In genomic region chr2:44087037-44087713, GRCh38 we compare ENCODE assay signal across 8 cellular contexts.
DNase-seq lines count a peak whose midpoint lies in the region; ATAC-seq, FAIRE-seq and TF ChIP-seq lines count a peak whose summit lies in the region.

No MANE protein-coding gene starts in this region.

- H3K27me3 ChIP-seq in pancreas (no peaks in the 10 kb centered on the region), thymus (ENCODE audit: control insufficient read depth, insufficient read depth) (no peaks in the 10 kb centered on the region)

- in situ Hi-C loops in G401 (cut with HindIII; ENCODE audit: low sequenced_read_pairs), result no loop called here

- DNase-seq in G401 (ENCODE audit: low spot score) (peak; percentile 96), HFF-Myc (ENCODE audit: extremely low read depth, low read depth) (peak; percentile 44), NCI-H1105 (lab: John Stamatoyannopoulos, UW) (peak; percentile 72), SW 1271 (lab: John Stamatoyannopoulos, UW) (peak; percentile 11 to 70), Right ventricle myocardium superior (peak; percentile 91), pancreas (peak; percentile 76 to 96 (median 90))
- peak; percentile 64 for DNase-seq in activated naive CD8-positive, alpha-beta T cell treated with anti-CD3 and anti-CD28 coated beads, Interleukin-2, amount 50 U/mL, for 16 hours (ENCODE audit: low read depth, low spot score)

- ATAC-seq in Right ventricle myocardium superior (ENCODE audit: poor library complexity) (peak; percentile 98), pancreas (peak; percentile 96 to 99 (median 98))

- no peak overlapping the region; the same call in 1 of the 2 replicates for H3K4me3 ChIP-seq in HFF-Myc (replicated peaks; ENCODE audit: low read depth, low read length)
- peak overlapping the region in 2 of 4 donors; percentile 27 to 35 for H3K4me3 ChIP-seq in pancreas
- H3K4me3 ChIP-seq in thymus (ENCODE audit: low read length), result peak overlapping the region; percentile 53

- TF ChIP-seq CTCF in HFF-Myc (IDR thresholded peaks at IDR 0.05; ENCODE audit: low read depth, low read length, missing control alignments) (peak; percentile 94), pancreas (IDR thresholded peaks at IDR 0.05) (peak; percentile 93 to 97 (median 94))

- peaks cover 0 to 9% (median 5%) of the 10 kb centered on the region in 3 donors for H3K4me1 ChIP-seq in pancreas
- H3K4me1 ChIP-seq in thymus (ENCODE audit: control insufficient read depth, insufficient read depth, low read length), result peaks cover 6% of the 10 kb centered on the region

- no peak for FAIRE-seq in pancreas (lab: Jason Lieb, UNC)

- H3K36me3 ChIP-seq in pancreas (no peaks in the 10 kb centered on the region), thymus (ENCODE audit: control insufficient read depth, insufficient read depth) (no peaks in the 10 kb centered on the region)

- no peaks in the 10 kb centered on the region for H3K9me3 ChIP-seq in pancreas
- H3K9me3 ChIP-seq in thymus (ENCODE audit: control insufficient read depth), result no peaks in the 10 kb centered on the region

- peak overlapping the region in 3 of 4 donors; percentile 8 to 70 (median 55) for H3K27ac ChIP-seq in pancreas
- H3K27ac ChIP-seq in thymus (ENCODE audit: low read depth), result no peak overlapping the region

- 4 to 5% methylated on average over 29 of the region's 29 CpGs for WGBS in pancreas, 2 donors
- WGBS in thymus, result 20% methylated on average over 29 of the region's 29 CpGs

- intact Hi-C loops in Right ventricle myocardium superior (cut with DNase I), result no loop called here
- intact Hi-C loops in pancreas (cut with DNase I), result no loop called here

Comparison
In these comparisons a context has a peak if more than half of its experiments do, and no peak if none do; other contexts are left out.
1. DNase-seq: peak in every context shown above with its lines; median percentile 96 in G401; 91 in Right ventricle myocardium superior; 90 in pancreas; 72 in NCI-H1105; 64 in activated naive CD8-positive, alpha-beta T cell treated with anti-CD3 and anti-CD28 coated beads, Interleukin-2, amount 50 U/mL, for 16 hours; 44 in HFF-Myc; 40 in SW 1271.